ENCODE assay signal across 3 cellular contexts in the genomic region with DNA sequence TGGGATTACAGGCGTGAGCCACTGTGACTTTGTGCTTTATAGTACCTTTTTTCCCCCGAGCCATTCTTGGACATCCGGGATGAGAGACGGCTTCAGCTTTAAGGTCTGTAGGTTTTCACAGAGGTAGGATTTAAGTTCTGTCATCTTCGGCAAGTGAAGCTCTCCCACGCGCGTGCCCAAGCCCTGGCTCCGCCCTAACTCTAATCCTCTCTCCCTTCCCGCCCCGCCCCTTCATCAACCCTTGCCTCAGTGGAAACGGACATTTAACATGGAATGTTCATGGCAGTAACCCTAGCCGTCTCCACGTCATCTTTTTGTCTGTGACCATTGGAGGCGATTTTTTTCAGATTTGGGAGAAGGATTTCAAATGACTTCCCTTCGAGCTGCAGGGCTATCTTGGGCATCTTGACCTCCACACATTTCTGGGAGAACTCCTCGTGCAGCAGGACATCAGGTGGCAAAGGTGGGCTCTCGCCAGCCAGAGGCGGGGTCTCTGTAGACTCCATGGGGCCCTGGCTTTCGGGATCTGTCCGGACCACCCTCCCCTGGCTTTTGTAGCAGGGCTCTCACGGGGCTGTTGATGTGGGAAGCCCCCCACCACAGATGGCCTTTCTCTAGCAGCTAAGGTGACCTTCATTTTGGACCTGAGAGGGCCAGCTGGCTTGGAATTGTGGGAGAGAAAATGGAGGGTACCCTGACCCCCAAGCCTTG.
TF ChIP-seq lines count a peak whose summit lies in the region.

No MANE protein-coding gene starts in this region.

TF ChIP-seq in HEK293, 187 proteins besides CTCF, POLR2A, EP300 and RAD21:
- TF ChIP-seq SP3 (tag by site-specific recombination; IDR thresholded peaks at IDR 0.05) (no peak), KLF1 (tag by site-specific recombination; IDR thresholded peaks at IDR 0.05) (peak; percentile 64), KLF7 (tag by site-specific recombination; IDR thresholded peaks at IDR 0.05; ENCODE audit: borderline replicate concordance) (no peak)
- TF ChIP-seq, protein P1, sequence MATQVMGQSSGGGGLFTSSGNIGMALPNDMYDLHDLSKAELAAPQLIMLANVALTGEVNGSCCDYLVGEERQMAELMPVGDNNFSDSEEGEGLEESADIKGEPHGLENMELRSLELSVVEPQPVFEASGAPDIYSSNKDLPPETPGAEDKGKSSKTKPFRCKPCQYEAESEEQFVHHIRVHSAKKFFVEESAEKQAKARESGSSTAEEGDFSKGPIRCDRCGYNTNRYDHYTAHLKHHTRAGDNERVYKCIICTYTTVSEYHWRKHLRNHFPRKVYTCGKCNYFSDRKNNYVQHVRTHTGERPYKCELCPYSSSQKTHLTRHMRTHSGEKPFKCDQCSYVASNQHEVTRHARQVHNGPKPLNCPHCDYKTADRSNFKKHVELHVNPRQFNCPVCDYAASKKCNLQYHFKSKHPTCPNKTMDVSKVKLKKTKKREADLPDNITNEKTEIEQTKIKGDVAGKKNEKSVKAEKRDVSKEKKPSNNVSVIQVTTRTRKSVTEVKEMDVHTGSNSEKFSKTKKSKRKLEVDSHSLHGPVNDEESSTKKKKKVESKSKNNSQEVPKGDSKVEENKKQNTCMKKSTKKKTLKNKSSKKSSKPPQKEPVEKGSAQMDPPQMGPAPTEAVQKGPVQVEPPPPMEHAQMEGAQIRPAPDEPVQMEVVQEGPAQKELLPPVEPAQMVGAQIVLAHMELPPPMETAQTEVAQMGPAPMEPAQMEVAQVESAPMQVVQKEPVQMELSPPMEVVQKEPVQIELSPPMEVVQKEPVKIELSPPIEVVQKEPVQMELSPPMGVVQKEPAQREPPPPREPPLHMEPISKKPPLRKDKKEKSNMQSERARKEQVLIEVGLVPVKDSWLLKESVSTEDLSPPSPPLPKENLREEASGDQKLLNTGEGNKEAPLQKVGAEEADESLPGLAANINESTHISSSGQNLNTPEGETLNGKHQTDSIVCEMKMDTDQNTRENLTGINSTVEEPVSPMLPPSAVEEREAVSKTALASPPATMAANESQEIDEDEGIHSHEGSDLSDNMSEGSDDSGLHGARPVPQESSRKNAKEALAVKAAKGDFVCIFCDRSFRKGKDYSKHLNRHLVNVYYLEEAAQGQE (tag by site-specific recombination; IDR thresholded peaks at IDR 0.05), result no peak

TF ChIP-seq in K562, 482 proteins besides CTCF, POLR2A, EP300 and RAD21 (continues in another document):
- TF ChIP-seq HDAC1 (IDR thresholded peaks at IDR 0.05), result no peak
- no peak for TF ChIP-seq SMARCA5 (IDR thresholded peaks at IDR 0.05)
- TF ChIP-seq ZNF408 (CRISPR knock-in tag; IDR thresholded peaks at IDR 0.05; ENCODE audit: low read depth), result no peak
- peak; percentile 35; the same call in 1 of the 2 replicates for TF ChIP-seq HDAC2 (IDR thresholded peaks at IDR 0.05)
- TF ChIP-seq, protein P2, sequence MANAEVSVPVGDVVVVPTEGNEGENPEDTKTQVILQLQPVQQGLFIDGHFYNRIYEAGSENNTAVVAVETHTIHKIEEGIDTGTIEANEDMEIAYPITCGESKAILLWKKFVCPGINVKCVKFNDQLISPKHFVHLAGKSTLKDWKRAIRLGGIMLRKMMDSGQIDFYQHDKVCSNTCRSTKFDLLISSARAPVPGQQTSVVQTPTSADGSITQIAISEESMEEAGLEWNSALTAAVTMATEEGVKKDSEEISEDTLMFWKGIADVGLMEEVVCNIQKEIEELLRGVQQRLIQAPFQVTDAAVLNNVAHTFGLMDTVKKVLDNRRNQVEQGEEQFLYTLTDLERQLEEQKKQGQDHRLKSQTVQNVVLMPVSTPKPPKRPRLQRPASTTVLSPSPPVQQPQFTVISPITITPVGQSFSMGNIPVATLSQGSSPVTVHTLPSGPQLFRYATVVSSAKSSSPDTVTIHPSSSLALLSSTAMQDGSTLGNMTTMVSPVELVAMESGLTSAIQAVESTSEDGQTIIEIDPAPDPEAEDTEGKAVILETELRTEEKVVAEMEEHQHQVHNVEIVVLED (CRISPR knock-in tag; IDR thresholded peaks at IDR 0.05), result no peak
- peak; percentile 66; the same call in 1 of the 2 replicates for TF ChIP-seq L3MBTL2 (IDR thresholded peaks at IDR 0.05)

TF ChIP-seq in liver, 16 proteins besides CTCF, POLR2A, EP300 and RAD21:
- TF ChIP-seq, protein P3, sequence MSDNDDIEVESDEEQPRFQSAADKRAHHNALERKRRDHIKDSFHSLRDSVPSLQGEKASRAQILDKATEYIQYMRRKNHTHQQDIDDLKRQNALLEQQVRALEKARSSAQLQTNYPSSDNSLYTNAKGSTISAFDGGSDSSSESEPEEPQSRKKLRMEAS (IDR thresholded peaks at IDR 0.05), result no peak
- no peak for TF ChIP-seq HNF4G (IDR thresholded peaks at IDR 0.05)
- no peak for TF ChIP-seq GABPA (IDR thresholded peaks at IDR 0.05 in 1 of 2, conservative IDR thresholded peaks at IDR 0.05 in 1 of 2)
- TF ChIP-seq ZBTB33 (IDR thresholded peaks at IDR 0.05), result no peak
- TF ChIP-seq, protein P4, sequence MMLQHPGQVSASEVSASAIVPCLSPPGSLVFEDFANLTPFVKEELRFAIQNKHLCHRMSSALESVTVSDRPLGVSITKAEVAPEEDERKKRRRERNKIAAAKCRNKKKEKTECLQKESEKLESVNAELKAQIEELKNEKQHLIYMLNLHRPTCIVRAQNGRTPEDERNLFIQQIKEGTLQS (IDR thresholded peaks at IDR 0.05), result no peak
- TF ChIP-seq, protein P1 (IDR thresholded peaks at IDR 0.05), result no peak
- TF ChIP-seq JUND (IDR thresholded peaks at IDR 0.05), result no peak
- no peak for TF ChIP-seq SP1 (IDR thresholded peaks at IDR 0.05)
- TF ChIP-seq YY1 (IDR thresholded peaks at IDR 0.05), result no peak
- no peak for TF ChIP-seq HNF4A (conservative IDR thresholded peaks at IDR 0.05)
- TF ChIP-seq FOXA1 (IDR thresholded peaks at IDR 0.05), result no peak
- no peak for TF ChIP-seq TAF1 (conservative IDR thresholded peaks at IDR 0.05)
- TF ChIP-seq EGR1 (IDR thresholded peaks at IDR 0.05; ENCODE audit: low read depth in 2 of 2), result no peak
- TF ChIP-seq FOXA2 (IDR thresholded peaks at IDR 0.05), result no peak
- no peak for TF ChIP-seq NR2F2 (IDR thresholded peaks at IDR 0.05)
- no peak for TF ChIP-seq RXRA (IDR thresholded peaks at IDR 0.05)
